18 cellular contexts compared by ENCODE assay signal in genomic region chr1:80036690-80037432, GRCh38.
"Had no signal": no experiment of that assay in that cellular context is flagged by ENCODE, and none has a peak within 500 bp of the region (broad histone marks: within the 10 kb centered on the region; RNA-seq: fewer than 3 reads in every experiment).

No MANE protein-coding gene starts in this region.

- H3K4me3 ChIP-seq: ascending aorta, upper lobe of right lung had no signal

- H3K27ac ChIP-seq: ascending aorta, upper lobe of right lung had no signal

- H3K27ac Mint-ChIP-seq: activated naive CD4-positive, alpha-beta T cell treated with anti-CD3 and anti-CD28 coated beads, Interleukin-2, amount 10 ng/mL, durations not matched to agents 7 days and 5 days; activated naive CD8-positive, alpha-beta T cell treated with anti-CD3 and anti-CD28 coated beads, Interleukin-2, amount 50 U/mL, for 24 hours; progenitor cell of endocrine pancreas; T-helper 1 cell treated with Interleukin-12 subunit alpha and Interleukin-12 subunit beta and Interleukin-4 antibody, amounts not matched to agents 30 μg/mL and 1 μg/mL, for 36 hours had no signal

- H3K27me3 ChIP-seq: ascending aorta, upper lobe of right lung had no signal

- H3K9me3 Mint-ChIP-seq: activated naive CD4-positive, alpha-beta T cell treated with anti-CD3 and anti-CD28 coated beads, Interleukin-2, amount 10 ng/mL, durations not matched to agents 7 days and 5 days had no signal

- H3K4me1 ChIP-seq: ascending aorta, upper lobe of right lung had no signal

- ATAC-seq: activated naive CD8-positive, alpha-beta T cell treated with anti-CD3 and anti-CD28 coated beads, Interleukin-2, amount 50 U/mL, for 24 hours; activated T-cell treated with anti-CD3 and anti-CD28 coated beads, Interleukin-2, amount 50 U/mL, for 4 hours; esophagus mucosa; upper lobe of right lung had no signal

- H3K4me3 Mint-ChIP-seq: activated naive CD4-positive, alpha-beta T cell treated with anti-CD3 and anti-CD28 coated beads, Interleukin-2, amount 10 ng/mL, durations not matched to agents 7 days and 5 days; activated naive CD8-positive, alpha-beta T cell treated with anti-CD3 and anti-CD28 coated beads, Interleukin-2, amount 50 U/mL, for 24 hours; activated T-cell treated with anti-CD3 and anti-CD28 coated beads, Interleukin-2, amount 50 U/mL, for 4 hours; T-helper 1 cell treated with Interleukin-12 subunit alpha and Interleukin-12 subunit beta and Interleukin-4 antibody, amounts not matched to agents 30 μg/mL and 1 μg/mL, for 36 hours had no signal

- H3K27me3 Mint-ChIP-seq: activated naive CD4-positive, alpha-beta T cell treated with anti-CD3 and anti-CD28 coated beads, Interleukin-2, amount 10 ng/mL, durations not matched to agents 7 days and 5 days; activated naive CD8-positive, alpha-beta T cell treated with anti-CD3 and anti-CD28 coated beads, Interleukin-2, amount 50 U/mL, for 24 hours; progenitor cell of endocrine pancreas had no signal

- DNase-seq: activated CD4-positive, alpha-beta T cell treated with anti-CD3 and anti-CD28 coated beads, Interleukin-2, amount 50 U/mL, for 1 hour; activated CD4-positive, CD25-positive, alpha-beta regulatory T cell treated with anti-CD3 and anti-CD28 coated beads, Interleukin-2, amount 50 U/mL, for 72 hours; activated CD8-positive, alpha-beta memory T cell treated with anti-CD3 and anti-CD28 coated beads, Interleukin-2, amount 50 U/mL, for 4 hours; activated naive CD4-positive, alpha-beta T cell treated with anti-CD3 and anti-CD28 coated beads, Interleukin-2, amount 10 ng/mL, durations not matched to agents 7 days and 5 days; activated naive CD8-positive, alpha-beta T cell treated with anti-CD3 and anti-CD28 coated beads, Interleukin-2, amount 50 U/mL, for 24 hours; activated T-cell treated with anti-CD3 and anti-CD28 coated beads, Interleukin-2, amount 50 U/mL, for 4 hours; cerebellar nuclear complex; cortex of kidney; stimulated activated CD4-positive, alpha-beta T cell treated with anti-CD3 and anti-CD28 coated beads, Interleukin-12 subunit alpha, Interleukin-12 subunit beta, amount 100 ng/mL, for 4 hours; stimulated activated CD4-positive, alpha-beta T cell treated with anti-CD3 and anti-CD28 coated beads, Interleukin-1b, Interleukin-23, amount 100 ng/mL, for 48 hours; stimulated activated CD8-positive, alpha-beta memory T cell treated with anti-CD3 and anti-CD28 coated beads, Interleukin-4, amount 100 ng/mL, for 48 hours; stimulated activated naive CD4-positive, alpha-beta T cell; upper lobe of right lung had no signal

- H3K36me3 ChIP-seq: ascending aorta, upper lobe of right lung had no signal

- FAIRE-seq: islet of Langerhans had no signal

- H3K9me3 ChIP-seq: ascending aorta, upper lobe of right lung had no signal

- H3K36me3 Mint-ChIP-seq: activated naive CD4-positive, alpha-beta T cell treated with anti-CD3 and anti-CD28 coated beads, Interleukin-2, amount 10 ng/mL, durations not matched to agents 7 days and 5 days had no signal

- H3K4me1 Mint-ChIP-seq: activated naive CD4-positive, alpha-beta T cell treated with anti-CD3 and anti-CD28 coated beads, Interleukin-2, amount 10 ng/mL, durations not matched to agents 7 days and 5 days; activated naive CD8-positive, alpha-beta T cell treated with anti-CD3 and anti-CD28 coated beads, Interleukin-2, amount 50 U/mL, for 24 hours had no signal
